1 cellular context compared by ENCODE assay signal in the genomic region with DNA sequence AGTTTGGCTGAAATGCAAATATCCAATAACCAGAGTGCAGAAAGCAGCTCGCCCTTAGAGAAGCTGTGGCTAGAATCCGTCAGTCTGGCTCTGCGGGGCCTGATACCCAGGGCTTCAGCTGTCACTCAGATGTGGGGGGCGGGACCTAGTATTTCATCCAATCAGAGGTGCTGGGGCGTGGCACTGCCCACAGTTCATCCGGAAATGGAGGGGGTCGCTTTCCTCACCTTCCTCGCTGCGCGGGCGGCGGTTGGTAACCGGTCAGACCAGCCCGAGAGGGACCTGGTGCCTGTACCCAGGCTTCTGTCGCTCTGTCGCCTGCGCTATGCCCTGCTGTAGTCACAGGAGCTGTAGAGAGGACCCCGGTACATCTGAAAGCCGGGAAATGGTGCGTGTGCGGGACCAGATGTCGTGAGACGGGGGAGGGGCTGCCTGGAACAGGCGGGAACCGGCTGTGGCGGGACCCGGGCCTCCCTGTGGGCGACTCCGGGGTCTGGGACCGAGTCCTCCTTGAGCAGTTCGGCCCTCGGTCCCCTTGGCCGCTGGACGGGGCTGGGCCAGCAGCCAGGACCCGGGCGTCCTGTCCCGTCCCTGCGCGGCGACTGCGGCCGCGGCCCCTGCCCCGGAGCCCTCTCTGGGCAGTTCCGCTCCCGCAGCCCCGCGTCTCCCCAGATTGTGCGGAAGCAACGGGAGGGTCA.
TF ChIP-seq lines count a peak whose summit lies in the region.

A gene (plus strand): TSS at position 222 of the 698 bp plus-strand sequence. CDS start 104 bp downstream, at position 326.

TF ChIP-seq in HepG2, 621 proteins besides CTCF, POLR2A, EP300 and RAD21 (continued from another document and continues in another):
- TF ChIP-seq, protein P1, sequence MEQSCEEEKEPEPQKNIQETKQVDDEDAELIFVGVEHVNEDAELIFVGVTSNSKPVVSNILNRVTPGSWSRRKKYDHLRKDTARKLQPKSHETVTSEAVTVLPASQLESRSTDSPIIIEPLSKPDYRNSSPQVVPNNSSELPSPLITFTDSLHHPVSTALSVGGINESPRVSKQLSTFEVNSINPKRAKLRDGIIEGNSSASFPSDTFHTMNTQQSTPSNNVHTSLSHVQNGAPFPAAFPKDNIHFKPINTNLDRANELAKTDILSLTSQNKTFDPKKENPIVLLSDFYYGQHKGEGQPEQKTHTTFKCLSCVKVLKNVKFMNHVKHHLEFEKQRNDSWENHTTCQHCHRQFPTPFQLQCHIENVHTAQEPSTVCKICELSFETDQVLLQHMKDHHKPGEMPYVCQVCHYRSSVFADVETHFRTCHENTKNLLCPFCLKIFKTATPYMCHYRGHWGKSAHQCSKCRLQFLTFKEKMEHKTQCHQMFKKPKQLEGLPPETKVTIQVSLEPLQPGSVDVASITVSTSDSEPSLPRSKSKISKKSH (CRISPR knock-in tag; IDR thresholded peaks at IDR 0.05; ENCODE audit: borderline replicate concordance), result peak; percentile 77; the same call in 1 of the 2 replicates
- TF ChIP-seq SMAD3 (CRISPR knock-in tag; IDR thresholded peaks at IDR 0.05) (no peak), MIER3 (CRISPR knock-in tag; IDR thresholded peaks at IDR 0.05; ENCODE audit: borderline replicate concordance) (peak; percentile 73; the same call in 1 of the 2 replicates), EZH2 (conservative IDR thresholded peaks at IDR 0.05; ENCODE audit: low read depth, low read length) (no peak), SRSF1 (optimal IDR thresholded peaks at IDR 0.05; ENCODE audit: low read depth, low read length) (no peak), ZNF12 (CRISPR knock-in tag; IDR thresholded peaks at IDR 0.05) (no peak), ZNF501 (CRISPR knock-in tag; IDR thresholded peaks at IDR 0.05) (0 out of 2 replicates have a peak, but pooled peaks have one; percentile 51), MLLT10 (CRISPR knock-in tag; IDR thresholded peaks at IDR 0.05) (no peak), ZNF816 (CRISPR knock-in tag; IDR thresholded peaks at IDR 0.05; ENCODE audit: borderline replicate concordance) (no peak), ZNF337 (CRISPR knock-in tag; IDR thresholded peaks at IDR 0.05; ENCODE audit: borderline replicate concordance, low read depth) (no peak), HNRNPLL (IDR thresholded peaks at IDR 0.05; ENCODE audit: low read depth, low read length, poor library complexity, severe bottlenecking) (peak; percentile 83), ZBTB8A (CRISPR knock-in tag; IDR thresholded peaks at IDR 0.05; ENCODE audit: borderline replicate concordance, low read depth) (no peak), ZNF10 (CRISPR knock-in tag; IDR thresholded peaks at IDR 0.05; ENCODE audit: borderline replicate concordance, low read depth) (no peak), ZNF326 (CRISPR knock-in tag; IDR thresholded peaks at IDR 0.05; ENCODE audit: borderline replicate concordance) (no peak), NR2F6 (IDR thresholded peaks at IDR 0.05) (no peak; the same call in 1 of the 2 replicates), NR2F6 (CRISPR knock-in tag; IDR thresholded peaks at IDR 0.05) (no peak), SP140L (CRISPR knock-in tag; IDR thresholded peaks at IDR 0.05; ENCODE audit: borderline replicate concordance) (no peak), ZNF431 (CRISPR knock-in tag; IDR thresholded peaks at IDR 0.05; ENCODE audit: borderline replicate concordance, low read depth) (peak; percentile 82; the same call in 1 of the 2 replicates), ZNF605 (CRISPR knock-in tag; IDR thresholded peaks at IDR 0.05) (no peak), IKZF4 (CRISPR knock-in tag; IDR thresholded peaks at IDR 0.05; ENCODE audit: borderline replicate concordance, low read depth, not compliant biosample characterization) (peak; percentile 43), ATF7-NPFF (CRISPR knock-in tag; IDR thresholded peaks at IDR 0.05; ENCODE audit: low read depth) (peak; percentile 21), TOPORS (CRISPR knock-in tag; IDR thresholded peaks at IDR 0.05) (0 out of 2 replicates have a peak, but pooled peaks have one; percentile 49), KDM3A (CRISPR knock-in tag; IDR thresholded peaks at IDR 0.05; ENCODE audit: low read depth) (peak; percentile 70; the same call in 1 of the 2 replicates), ZNF253 (CRISPR knock-in tag; IDR thresholded peaks at IDR 0.05; ENCODE audit: borderline replicate concordance) (peak; percentile 79; the same call in 1 of the 2 replicates), WIZ (CRISPR knock-in tag; IDR thresholded peaks at IDR 0.05) (no peak), JUNB (CRISPR knock-in tag; IDR thresholded peaks at IDR 0.05; ENCODE audit: borderline replicate concordance) (no peak), HOXA7 (CRISPR knock-in tag; IDR thresholded peaks at IDR 0.05) (no peak), ZNF451 (CRISPR knock-in tag; IDR thresholded peaks at IDR 0.05) (peak; percentile 82; the same call in 1 of the 2 replicates), ZNF777 (CRISPR knock-in tag; IDR thresholded peaks at IDR 0.05) (no peak)
- TF ChIP-seq, protein P2, sequence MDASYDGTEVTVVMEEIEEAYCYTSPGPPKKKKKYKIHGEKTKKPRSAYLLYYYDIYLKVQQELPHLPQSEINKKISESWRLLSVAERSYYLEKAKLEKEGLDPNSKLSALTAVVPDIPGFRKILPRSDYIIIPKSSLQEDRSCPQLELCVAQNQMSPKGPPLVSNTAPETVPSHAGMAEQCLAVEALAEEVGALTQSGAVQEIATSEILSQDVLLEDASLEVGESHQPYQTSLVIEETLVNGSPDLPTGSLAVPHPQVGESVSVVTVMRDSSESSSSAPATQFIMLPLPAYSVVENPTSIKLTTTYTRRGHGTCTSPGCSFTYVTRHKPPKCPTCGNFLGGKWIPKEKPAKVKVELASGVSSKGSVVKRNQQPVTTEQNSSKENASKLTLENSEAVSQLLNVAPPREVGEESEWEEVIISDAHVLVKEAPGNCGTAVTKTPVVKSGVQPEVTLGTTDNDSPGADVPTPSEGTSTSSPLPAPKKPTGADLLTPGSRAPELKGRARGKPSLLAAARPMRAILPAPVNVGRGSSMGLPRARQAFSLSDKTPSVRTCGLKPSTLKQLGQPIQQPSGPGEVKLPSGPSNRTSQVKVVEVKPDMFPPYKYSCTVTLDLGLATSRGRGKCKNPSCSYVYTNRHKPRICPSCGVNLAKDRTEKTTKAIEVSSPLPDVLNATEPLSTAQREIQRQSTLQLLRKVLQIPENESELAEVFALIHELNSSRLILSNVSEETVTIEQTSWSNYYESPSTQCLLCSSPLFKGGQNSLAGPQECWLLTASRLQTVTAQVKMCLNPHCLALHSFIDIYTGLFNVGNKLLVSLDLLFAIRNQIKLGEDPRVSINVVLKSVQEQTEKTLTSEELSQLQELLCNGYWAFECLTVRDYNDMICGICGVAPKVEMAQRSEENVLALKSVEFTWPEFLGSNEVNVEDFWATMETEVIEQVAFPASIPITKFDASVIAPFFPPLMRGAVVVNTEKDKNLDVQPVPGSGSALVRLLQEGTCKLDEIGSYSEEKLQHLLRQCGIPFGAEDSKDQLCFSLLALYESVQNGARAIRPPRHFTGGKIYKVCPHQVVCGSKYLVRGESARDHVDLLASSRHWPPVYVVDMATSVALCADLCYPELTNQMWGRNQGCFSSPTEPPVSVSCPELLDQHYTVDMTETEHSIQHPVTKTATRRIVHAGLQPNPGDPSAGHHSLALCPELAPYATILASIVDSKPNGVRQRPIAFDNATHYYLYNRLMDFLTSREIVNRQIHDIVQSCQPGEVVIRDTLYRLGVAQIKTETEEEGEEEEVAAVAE (CRISPR knock-in tag; IDR thresholded peaks at IDR 0.05; ENCODE audit: borderline replicate concordance), result no peak; the same call in 1 of the 2 replicates
- TF ChIP-seq, protein P3, sequence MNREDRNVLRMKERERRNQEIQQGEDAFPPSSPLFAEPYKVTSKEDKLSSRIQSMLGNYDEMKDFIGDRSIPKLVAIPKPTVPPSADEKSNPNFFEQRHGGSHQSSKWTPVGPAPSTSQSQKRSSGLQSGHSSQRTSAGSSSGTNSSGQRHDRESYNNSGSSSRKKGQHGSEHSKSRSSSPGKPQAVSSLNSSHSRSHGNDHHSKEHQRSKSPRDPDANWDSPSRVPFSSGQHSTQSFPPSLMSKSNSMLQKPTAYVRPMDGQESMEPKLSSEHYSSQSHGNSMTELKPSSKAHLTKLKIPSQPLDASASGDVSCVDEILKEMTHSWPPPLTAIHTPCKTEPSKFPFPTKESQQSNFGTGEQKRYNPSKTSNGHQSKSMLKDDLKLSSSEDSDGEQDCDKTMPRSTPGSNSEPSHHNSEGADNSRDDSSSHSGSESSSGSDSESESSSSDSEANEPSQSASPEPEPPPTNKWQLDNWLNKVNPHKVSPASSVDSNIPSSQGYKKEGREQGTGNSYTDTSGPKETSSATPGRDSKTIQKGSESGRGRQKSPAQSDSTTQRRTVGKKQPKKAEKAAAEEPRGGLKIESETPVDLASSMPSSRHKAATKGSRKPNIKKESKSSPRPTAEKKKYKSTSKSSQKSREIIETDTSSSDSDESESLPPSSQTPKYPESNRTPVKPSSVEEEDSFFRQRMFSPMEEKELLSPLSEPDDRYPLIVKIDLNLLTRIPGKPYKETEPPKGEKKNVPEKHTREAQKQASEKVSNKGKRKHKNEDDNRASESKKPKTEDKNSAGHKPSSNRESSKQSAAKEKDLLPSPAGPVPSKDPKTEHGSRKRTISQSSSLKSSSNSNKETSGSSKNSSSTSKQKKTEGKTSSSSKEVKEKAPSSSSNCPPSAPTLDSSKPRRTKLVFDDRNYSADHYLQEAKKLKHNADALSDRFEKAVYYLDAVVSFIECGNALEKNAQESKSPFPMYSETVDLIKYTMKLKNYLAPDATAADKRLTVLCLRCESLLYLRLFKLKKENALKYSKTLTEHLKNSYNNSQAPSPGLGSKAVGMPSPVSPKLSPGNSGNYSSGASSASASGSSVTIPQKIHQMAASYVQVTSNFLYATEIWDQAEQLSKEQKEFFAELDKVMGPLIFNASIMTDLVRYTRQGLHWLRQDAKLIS (CRISPR knock-in tag; IDR thresholded peaks at IDR 0.05), result 0 out of 2 replicates have a peak, but pooled peaks have one; percentile 57
- TF ChIP-seq, protein P4, sequence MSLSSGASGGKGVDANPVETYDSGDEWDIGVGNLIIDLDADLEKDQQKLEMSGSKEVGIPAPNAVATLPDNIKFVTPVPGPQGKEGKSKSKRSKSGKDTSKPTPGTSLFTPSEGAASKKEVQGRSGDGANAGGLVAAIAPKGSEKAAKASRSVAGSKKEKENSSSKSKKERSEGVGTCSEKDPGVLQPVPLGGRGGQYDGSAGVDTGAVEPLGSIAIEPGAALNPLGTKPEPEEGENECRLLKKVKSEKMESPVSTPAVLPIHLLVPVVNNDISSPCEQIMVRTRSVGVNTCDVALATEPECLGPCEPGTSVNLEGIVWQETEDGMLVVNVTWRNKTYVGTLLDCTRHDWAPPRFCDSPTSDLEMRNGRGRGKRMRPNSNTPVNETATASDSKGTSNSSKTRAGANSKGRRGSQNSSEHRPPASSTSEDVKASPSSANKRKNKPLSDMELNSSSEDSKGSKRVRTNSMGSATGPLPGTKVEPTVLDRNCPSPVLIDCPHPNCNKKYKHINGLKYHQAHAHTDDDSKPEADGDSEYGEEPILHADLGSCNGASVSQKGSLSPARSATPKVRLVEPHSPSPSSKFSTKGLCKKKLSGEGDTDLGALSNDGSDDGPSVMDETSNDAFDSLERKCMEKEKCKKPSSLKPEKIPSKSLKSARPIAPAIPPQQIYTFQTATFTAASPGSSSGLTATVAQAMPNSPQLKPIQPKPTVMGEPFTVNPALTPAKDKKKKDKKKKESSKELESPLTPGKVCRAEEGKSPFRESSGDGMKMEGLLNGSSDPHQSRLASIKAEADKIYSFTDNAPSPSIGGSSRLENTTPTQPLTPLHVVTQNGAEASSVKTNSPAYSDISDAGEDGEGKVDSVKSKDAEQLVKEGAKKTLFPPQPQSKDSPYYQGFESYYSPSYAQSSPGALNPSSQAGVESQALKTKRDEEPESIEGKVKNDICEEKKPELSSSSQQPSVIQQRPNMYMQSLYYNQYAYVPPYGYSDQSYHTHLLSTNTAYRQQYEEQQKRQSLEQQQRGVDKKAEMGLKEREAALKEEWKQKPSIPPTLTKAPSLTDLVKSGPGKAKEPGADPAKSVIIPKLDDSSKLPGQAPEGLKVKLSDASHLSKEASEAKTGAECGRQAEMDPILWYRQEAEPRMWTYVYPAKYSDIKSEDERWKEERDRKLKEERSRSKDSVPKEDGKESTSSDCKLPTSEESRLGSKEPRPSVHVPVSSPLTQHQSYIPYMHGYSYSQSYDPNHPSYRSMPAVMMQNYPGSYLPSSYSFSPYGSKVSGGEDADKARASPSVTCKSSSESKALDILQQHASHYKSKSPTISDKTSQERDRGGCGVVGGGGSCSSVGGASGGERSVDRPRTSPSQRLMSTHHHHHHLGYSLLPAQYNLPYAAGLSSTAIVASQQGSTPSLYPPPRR (CRISPR knock-in tag; IDR thresholded peaks at IDR 0.05; ENCODE audit: borderline replicate concordance), result peak; percentile 14; the same call in 1 of the 2 replicates
- TF ChIP-seq, protein P5, sequence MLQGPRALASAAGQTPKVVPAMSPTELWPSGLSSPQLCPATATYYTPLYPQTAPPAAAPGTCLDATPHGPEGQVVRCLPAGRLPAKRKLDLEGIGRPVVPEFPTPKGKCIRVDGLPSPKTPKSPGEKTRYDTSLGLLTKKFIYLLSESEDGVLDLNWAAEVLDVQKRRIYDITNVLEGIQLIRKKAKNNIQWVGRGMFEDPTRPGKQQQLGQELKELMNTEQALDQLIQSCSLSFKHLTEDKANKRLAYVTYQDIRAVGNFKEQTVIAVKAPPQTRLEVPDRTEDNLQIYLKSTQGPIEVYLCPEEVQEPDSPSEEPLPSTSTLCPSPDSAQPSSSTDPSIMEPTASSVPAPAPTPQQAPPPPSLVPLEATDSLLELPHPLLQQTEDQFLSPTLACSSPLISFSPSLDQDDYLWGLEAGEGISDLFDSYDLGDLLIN (CRISPR knock-in tag; IDR thresholded peaks at IDR 0.05; ENCODE audit: borderline replicate concordance), result peak; percentile 12; the same call in 1 of the 2 replicates
- TF ChIP-seq, protein P6, sequence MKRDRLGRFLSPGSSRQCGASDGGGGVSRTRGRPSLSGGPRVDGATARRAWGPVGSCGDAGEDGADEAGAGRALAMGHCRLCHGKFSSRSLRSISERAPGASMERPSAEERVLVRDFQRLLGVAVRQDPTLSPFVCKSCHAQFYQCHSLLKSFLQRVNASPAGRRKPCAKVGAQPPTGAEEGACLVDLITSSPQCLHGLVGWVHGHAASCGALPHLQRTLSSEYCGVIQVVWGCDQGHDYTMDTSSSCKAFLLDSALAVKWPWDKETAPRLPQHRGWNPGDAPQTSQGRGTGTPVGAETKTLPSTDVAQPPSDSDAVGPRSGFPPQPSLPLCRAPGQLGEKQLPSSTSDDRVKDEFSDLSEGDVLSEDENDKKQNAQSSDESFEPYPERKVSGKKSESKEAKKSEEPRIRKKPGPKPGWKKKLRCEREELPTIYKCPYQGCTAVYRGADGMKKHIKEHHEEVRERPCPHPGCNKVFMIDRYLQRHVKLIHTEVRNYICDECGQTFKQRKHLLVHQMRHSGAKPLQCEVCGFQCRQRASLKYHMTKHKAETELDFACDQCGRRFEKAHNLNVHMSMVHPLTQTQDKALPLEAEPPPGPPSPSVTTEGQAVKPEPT (CRISPR knock-in tag; IDR thresholded peaks at IDR 0.05; ENCODE audit: low read depth), result 0 out of 2 replicates have a peak, but pooled peaks have one; percentile 72
- TF ChIP-seq, protein P7, sequence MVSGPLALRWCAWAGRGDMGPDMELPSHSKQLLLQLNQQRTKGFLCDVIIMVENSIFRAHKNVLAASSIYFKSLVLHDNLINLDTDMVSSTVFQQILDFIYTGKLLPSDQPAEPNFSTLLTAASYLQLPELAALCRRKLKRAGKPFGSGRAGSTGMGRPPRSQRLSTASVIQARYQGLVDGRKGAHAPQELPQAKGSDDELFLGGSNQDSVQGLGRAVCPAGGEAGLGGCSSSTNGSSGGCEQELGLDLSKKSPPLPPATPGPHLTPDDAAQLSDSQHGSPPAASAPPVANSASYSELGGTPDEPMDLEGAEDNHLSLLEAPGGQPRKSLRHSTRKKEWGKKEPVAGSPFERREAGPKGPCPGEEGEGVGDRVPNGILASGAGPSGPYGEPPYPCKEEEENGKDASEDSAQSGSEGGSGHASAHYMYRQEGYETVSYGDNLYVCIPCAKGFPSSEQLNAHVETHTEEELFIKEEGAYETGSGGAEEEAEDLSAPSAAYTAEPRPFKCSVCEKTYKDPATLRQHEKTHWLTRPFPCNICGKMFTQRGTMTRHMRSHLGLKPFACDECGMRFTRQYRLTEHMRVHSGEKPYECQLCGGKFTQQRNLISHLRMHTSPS (CRISPR knock-in tag; IDR thresholded peaks at IDR 0.05; ENCODE audit: low read depth), result 0 out of 2 replicates have a peak, but pooled peaks have one; percentile 10
